Comparison of ENCODE assay signal across 35 cellular contexts in genomic region chr4:102272318-102272717, GRCh38.
"Had no signal": no experiment of that assay in that cellular context is flagged by ENCODE, and none has a peak within 500 bp of the region (broad histone marks: within the 10 kb centered on the region; RNA-seq: fewer than 3 reads in every experiment).

No MANE protein-coding gene starts in this region.

- H3K27me3 ChIP-seq: MG63 had no signal

- DNase-seq: Karpas-422, Kasumi-1, KG1, MG63, MM.1S, MV-4-11, NCI-H1048, NCI-H1092, NCI-H1092 treated with DMSO at 0.1 percent for 48 hours, NCI-H1105, NCI-H1105 treated with DMSO at 0.1 percent for 48 hours, NCI-H1417, NCI-H1417 treated with DMSO at 0.1 percent for 48 hours, NCI-H1436, NCI-H1436 treated with DMSO at 0.1 percent for 48 hours, NCI-H146, NCI-H1694, NCI-H1694 treated with DMSO at 0.1 percent for 48 hours, NCI-H187, NCI-H187 treated with DMSO at 0.1 percent for 48 hours, NCI-H1930, NCI-H2029, NCI-H2029 treated with DMSO at 0.1 percent for 48 hours, NCI-H2081, NCI-H2081 treated with DMSO at 0.1 percent for 48 hours, NCI-H2107, NCI-H2171, NCI-H2171 treated with DMSO at 0.1 percent for 48 hours, NCI-H2227 treated with DMSO at 0.1 percent for 48 hours, NCI-H226, NCI-H345, NCI-H446, NCI-H446 treated with DMSO at 0.1 percent for 48 hours, NCI-H510A had no signal

- H3K9me3 ChIP-seq: MG63 had no signal

- H3K36me3 ChIP-seq: MG63 had no signal

- H3K27ac ChIP-seq: KMS-11 had no signal

- H3K4me3 ChIP-seq: MG63 had no signal
